ENCODE assay signal across 11 cellular contexts in the genomic region with DNA sequence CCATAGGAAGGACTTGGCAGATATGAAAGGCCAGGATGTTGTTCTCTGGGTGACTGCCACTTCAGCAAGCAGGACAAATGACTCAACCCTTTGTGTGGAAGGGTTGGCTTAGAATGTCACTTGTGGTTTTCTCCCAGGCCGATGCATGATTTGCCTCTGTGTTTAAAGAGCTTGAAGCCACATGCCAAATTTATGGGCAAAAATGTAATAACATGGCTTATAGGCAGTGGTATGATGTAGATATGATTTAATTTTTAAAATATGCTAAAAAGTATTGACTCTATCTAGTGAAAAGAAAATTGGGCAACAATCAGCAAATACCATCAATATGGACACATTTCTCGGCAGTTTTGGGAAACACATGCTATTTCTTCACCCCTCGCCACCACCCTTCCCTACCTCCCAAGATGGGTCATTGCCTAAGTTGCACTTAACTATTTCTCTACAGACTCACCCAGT.
A peak's percentile ranks its signal among the peaks of the same experiment; 100 is the strongest.
DNase-seq lines count a peak whose midpoint lies in the region; ATAC-seq, FAIRE-seq and TF ChIP-seq lines count a peak whose summit lies in the region.
"Had no signal": no experiment of that assay in that cellular context is flagged by ENCODE, and none has a peak within 500 bp of the region (broad histone marks: within the 10 kb centered on the region; RNA-seq: fewer than 3 reads in every experiment).

No MANE protein-coding gene starts in this region.

- H3K27ac ChIP-seq in PC-3 (ENCODE audit: low read length) (no peak overlapping the region), smooth muscle cell (ENCODE audit: low read depth) (peak overlapping the region; percentile 11)
- H3K27ac ChIP-seq: KMS-11 had no signal

- H3K36me3 ChIP-seq in PC-3 (ENCODE audit: low read depth, low read length) (no peaks in the 10 kb centered on the region), smooth muscle cell (ENCODE audit: low read depth) (no peaks in the 10 kb centered on the region)
- H3K36me3 ChIP-seq: HAP-1 had no signal

- BruUV-seq in PC-3 (replicated peaks; lab: Mats Ljungman, UMichigan) = no TSS peak

- FAIRE-seq in H54 (lab: Jason Lieb, UNC) = no peak
- FAIRE-seq: GM18507 had no signal

- no peaks in the 10 kb centered on the region for H3K27me3 ChIP-seq in PC-3 (ENCODE audit: low read length)
- no peaks in the 10 kb centered on the region for H3K27me3 ChIP-seq in smooth muscle cell (ENCODE audit: low read depth)

- no peaks in the 10 kb centered on the region for H3K9me2 ChIP-seq in PC-3 (replicated peaks; ENCODE audit: low read length)
- H3K9me2 ChIP-seq: SK-N-SH had no signal

- DNase-seq in H54 (ENCODE audit: insufficient read length, low spot score) = peak; percentile 15
- DNase-seq in PC-3 = peak; percentile 78
- DNase-seq in smooth muscle cell (lab: John Stamatoyannopoulos, UW; ENCODE audit: unreplicated experiment) = no peak
- DNase-seq in activated gamma-delta T cell (lab: John Stamatoyannopoulos, UW) = no peak
- DNase-seq in activated T-cell treated with anti-CD3 and anti-CD28 coated beads for 4 hours = no peak
- no peak for DNase-seq in cerebellum (ENCODE audit: low spot score)
- DNase-seq: SK-N-SH had no signal

- TF ChIP-seq POLR2A in H54 (IDR thresholded peaks at IDR 0.05; ENCODE audit: low read depth, low read length) = no peak

- ATAC-seq in PC-3 = peak; percentile 79
- ATAC-seq in esophagus mucosa = peak; percentile 29

- H4K20me1 ChIP-seq in PC-3 (ENCODE audit: low read length) = no peaks in the 10 kb centered on the region
- no peaks in the 10 kb centered on the region for H4K20me1 ChIP-seq in smooth muscle cell (ENCODE audit: low read depth)

- no peaks in the 10 kb centered on the region for H3F3A ChIP-seq in PC-3 (ENCODE audit: low read length, unreplicated experiment)
- no peaks in the 10 kb centered on the region for H3F3A ChIP-seq in smooth muscle cell (ENCODE audit: low read depth)

- H3K9me3 ChIP-seq in PC-3 (ENCODE audit: low read length) = no peaks in the 10 kb centered on the region
- H3K9me3 ChIP-seq in smooth muscle cell (replicated peaks; ENCODE audit: low read depth) = no peaks in the 10 kb centered on the region
- H3K9me3 ChIP-seq: HAP-1, SK-N-SH had no signal

- POLR2A ChIA-PET in PC-3 (lab: Charles Lee; ENCODE audit: unreplicated experiment) = no interaction called here

- TF ChIP-seq CTCF in PC-3 (conservative IDR thresholded peaks at IDR 0.05; ENCODE audit: low read depth, low read length) = no peak
- no peak for TF ChIP-seq CTCF in smooth muscle cell (IDR thresholded peaks at IDR 0.05; ENCODE audit: borderline replicate concordance, insufficient read depth, poor library complexity, severe bottlenecking)

- intact Hi-C loops in PC-3 (cut with micrococcal nuclease) = no loop called here

- H2AFZ ChIP-seq in PC-3 (ENCODE audit: low read length) = no peak overlapping the region
- no peak overlapping the region for H2AFZ ChIP-seq in smooth muscle cell (ENCODE audit: low read depth)

- no peaks in the 10 kb centered on the region for H3K79me2 ChIP-seq in PC-3 (ENCODE audit: low read length)
- no peaks in the 10 kb centered on the region for H3K79me2 ChIP-seq in smooth muscle cell (ENCODE audit: low read depth)

- H3K4me1 ChIP-seq in PC-3 (ENCODE audit: insufficient read depth, low read length) (peaks cover 25% of the 10 kb centered on the region), smooth muscle cell (ENCODE audit: low read depth) (no peaks in the 10 kb centered on the region)
- H3K4me1 ChIP-seq: HAP-1 had no signal

- H3K4me3 ChIP-seq in PC-3 (ENCODE audit: low read length) (no peak overlapping the region), smooth muscle cell (no peak overlapping the region)
- H3K4me3 ChIP-seq: HAP-1 had no signal

- H3K9ac ChIP-seq in PC-3 (ENCODE audit: low read length) = no peak overlapping the region
- H3K9ac ChIP-seq in smooth muscle cell (ENCODE audit: low read depth) = no peak overlapping the region
- H3K9ac ChIP-seq: KMS-11, SK-N-SH had no signal

- WGBS in smooth muscle cell (ENCODE audit: low lambda C conversion rate) = 54% methylated on average over 3 of the region's 3 CpGs

- CTCF ChIA-PET in PC-3 (lab: Charles Lee) = no interaction called here

- H3K4me2 ChIP-seq in PC-3 (ENCODE audit: low read length) (no peak overlapping the region; the same call in 1 of the 2 replicates), smooth muscle cell (peak overlapping the region; percentile 51)
- H3K4me2 ChIP-seq: KMS-11, SK-N-SH had no signal

Comparison
In these comparisons a context has a peak if more than half of its experiments do, and no peak if none do; other contexts are left out.
1. DNase-seq: peak in H54 (single experiment) and PC-3 (single experiment); none in smooth muscle cell (single experiment), activated gamma-delta T cell (single experiment), activated T-cell treated with anti-CD3 and anti-CD28 coated beads for 4 hours (single experiment) and cerebellum (single experiment).